In genomic region chr13:52452470-52452869, GRCh38 we compare ENCODE assay signal across 24 cellular contexts.
"Had no signal": no experiment of that assay in that cellular context is flagged by ENCODE, and none has a peak within 500 bp of the region (broad histone marks: within the 10 kb centered on the region; RNA-seq: fewer than 3 reads in every experiment).

No MANE protein-coding gene starts in this region.

- H3K27ac ChIP-seq: coronary artery, lower lobe of right lung, ovary, prostate gland, testis, uterus had no signal

- H3K36me3 Mint-ChIP-seq: naive B cell had no signal

- H3K36me3 ChIP-seq: lower lobe of right lung, ovary, prostate gland, uterus had no signal

- H3K4me3 Mint-ChIP-seq: activated B cell treated with CpG ODN at 0.5 μM for 24 hours; activated CD4-positive, alpha-beta T cell treated with anti-CD3 and anti-CD28 coated beads for 36 hours; activated naive CD4-positive, alpha-beta T cell treated with anti-CD3 and anti-CD28 coated beads for 36 hours; activated T-cell treated with anti-CD3 and anti-CD28 coated beads, Interleukin-2, amount 50 U/mL, for 24 hours; stimulated activated naive B cell treated with anti-CD40 and anti-IgM and Interleukin-4, amounts not matched to agents 10 μg/mL and 1 μg/mL and 100 μg/mL, for 72 hours had no signal

- ATAC-seq: activated CD4-positive, alpha-beta T cell treated with anti-CD3 and anti-CD28 coated beads for 36 hours; left lobe of liver; lower lobe of right lung; stimulated activated naive B cell treated with anti-CD40 and anti-IgM and Interleukin-4, amounts not matched to agents 10 μg/mL and 1 μg/mL and 100 μg/mL, for 72 hours had no signal

- H3K9me3 ChIP-seq: lower lobe of right lung, ovary, prostate gland, testis, uterus had no signal

- H3K4me1 ChIP-seq: uterus had no signal

- H3K27me3 ChIP-seq: ovary, testis, uterus had no signal

- H3K4me3 ChIP-seq: coronary artery, lower lobe of right lung, ovary, prostate gland, testis, uterus had no signal

- H3K27ac Mint-ChIP-seq: activated B cell treated with CpG ODN at 0.5 μM for 24 hours; activated naive CD4-positive, alpha-beta T cell treated with anti-CD3 and anti-CD28 coated beads for 36 hours; activated T-cell treated with anti-CD3 and anti-CD28 coated beads, Interleukin-2, amount 50 U/mL, for 24 hours; stimulated activated naive B cell treated with anti-CD40 and anti-IgM and Interleukin-4, amounts not matched to agents 10 μg/mL and 1 μg/mL and 100 μg/mL, for 72 hours had no signal

- H3K27me3 Mint-ChIP-seq: activated B cell treated with CpG ODN at 0.5 μM for 24 hours; activated T-cell treated with anti-CD3 and anti-CD28 coated beads, Interleukin-2, amount 50 U/mL, for 24 hours; naive B cell; stimulated activated naive B cell treated with anti-CD40 and anti-IgM and Interleukin-4, amounts not matched to agents 10 μg/mL and 1 μg/mL and 100 μg/mL, for 72 hours had no signal

- DNase-seq: activated B cell treated with CpG ODN at 0.5 μM for 24 hours; activated CD4-positive, alpha-beta T cell treated with anti-CD3 and anti-CD28 coated beads for 36 hours; activated CD4-positive, alpha-beta T cell treated with anti-CD3 and anti-CD28 coated beads, Interleukin-2, amount 50 U/mL, for 4 hours; activated CD8-positive, alpha-beta memory T cell treated with anti-CD3 and anti-CD28 coated beads for 24 hours; activated CD8-positive, alpha-beta memory T cell treated with anti-CD3 and anti-CD28 coated beads, Interleukin-2, amount 50 U/mL, for 4 hours; activated naive CD4-positive, alpha-beta T cell treated with anti-CD3 and anti-CD28 coated beads for 36 hours; activated T-cell treated with anti-CD3 and anti-CD28 coated beads, Interleukin-2, amount 50 U/mL, for 24 hours; amygdala; cerebellar nuclear complex; foreskin fibroblast; kidney; lower lobe of right lung; mesendoderm; naive B cell; ovary; stimulated activated CD4-positive, alpha-beta T cell treated with anti-CD3 and anti-CD28 coated beads, Interleukin-2, amount 100 ng/mL, for 48 hours; stimulated activated CD8-positive, alpha-beta memory T cell treated with anti-CD3 and anti-CD28 coated beads, Interleukin-4, amount 100 ng/mL, for 48 hours; stimulated activated naive B cell treated with anti-CD40 and anti-IgM and Interleukin-4, amounts not matched to agents 10 μg/mL and 1 μg/mL and 100 μg/mL, for 72 hours; testis; trophoblast cell; uterus had no signal

- H3K9me3 Mint-ChIP-seq: activated B cell treated with CpG ODN at 0.5 μM for 24 hours; activated naive CD4-positive, alpha-beta T cell treated with anti-CD3 and anti-CD28 coated beads for 36 hours; activated T-cell treated with anti-CD3 and anti-CD28 coated beads, Interleukin-2, amount 50 U/mL, for 24 hours; naive B cell; stimulated activated naive B cell treated with anti-CD40 and anti-IgM and Interleukin-4, amounts not matched to agents 10 μg/mL and 1 μg/mL and 100 μg/mL, for 72 hours had no signal
